ENCODE assay signal across 1 cellular context in genomic region chr3:159978353-159978752, GRCh38.
A peak's percentile ranks its signal among the peaks of the same experiment; 100 is the strongest.
TF ChIP-seq lines count a peak whose summit lies in the region.

No MANE protein-coding gene starts in this region.

TF ChIP-seq in HepG2, 621 proteins besides CTCF, POLR2A, EP300 and RAD21 (continued from another document and continues in another):
- TF ChIP-seq ZGPAT (CRISPR knock-in tag; IDR thresholded peaks at IDR 0.05) (no peak), FOXP4 (CRISPR knock-in tag; IDR thresholded peaks at IDR 0.05) (peak; percentile 80), HOXA3 (CRISPR knock-in tag; IDR thresholded peaks at IDR 0.05) (peak; percentile 31; the same call in 1 of the 2 replicates), RFX5 (IDR thresholded peaks at IDR 0.05; ENCODE audit: low read depth, low read length) (no peak), ZNF30 (CRISPR knock-in tag; IDR thresholded peaks at IDR 0.05) (no peak), ZNF260 (CRISPR knock-in tag; IDR thresholded peaks at IDR 0.05; ENCODE audit: borderline replicate concordance, low read depth) (no peak), FOXJ3 (CRISPR knock-in tag; IDR thresholded peaks at IDR 0.05; ENCODE audit: borderline replicate concordance) (peak; percentile 76; the same call in 1 of the 2 replicates), ATF7-NPFF (CRISPR knock-in tag; IDR thresholded peaks at IDR 0.05; ENCODE audit: low read depth) (no peak), ZSCAN12 (CRISPR knock-in tag; IDR thresholded peaks at IDR 0.05) (no peak), ATF4 (CRISPR knock-in tag; IDR thresholded peaks at IDR 0.05) (0 out of 4 replicates have a peak, but pooled peaks of 1 of the 2 experiments have one; percentile 17), ZNF33B (CRISPR knock-in tag; IDR thresholded peaks at IDR 0.05) (no peak), SOX6 (IDR thresholded peaks at IDR 0.05) (no peak), SOX6 (CRISPR knock-in tag; IDR thresholded peaks at IDR 0.05) (peak; percentile 40; the same call in 1 of the 2 replicates), ZNF672 (CRISPR knock-in tag; IDR thresholded peaks at IDR 0.05) (no peak), HNF4G (IDR thresholded peaks at IDR 0.05; ENCODE audit: borderline replicate concordance, low read depth, low read length) (peak; percentile 81), HNF4G (CRISPR knock-in tag; IDR thresholded peaks at IDR 0.05; ENCODE audit: borderline replicate concordance, low read depth) (0 out of 2 replicates have a peak, but pooled peaks have one; percentile 18), ZNF703 (CRISPR knock-in tag; IDR thresholded peaks at IDR 0.05; ENCODE audit: borderline replicate concordance) (no peak), MED1 (CRISPR knock-in tag; IDR thresholded peaks at IDR 0.05) (peak; percentile 49; the same call in 1 of the 2 replicates), CENPBD1 (CRISPR knock-in tag; IDR thresholded peaks at IDR 0.05; ENCODE audit: borderline replicate concordance, low read depth) (no peak), PAXIP1 (CRISPR knock-in tag; conservative IDR thresholded peaks at IDR 0.05) (peak; percentile 91), MAFF (IDR thresholded peaks at IDR 0.05; ENCODE audit: low read depth, low read length) (no peak), ZFP62 (CRISPR knock-in tag; IDR thresholded peaks at IDR 0.05) (no peak), ZNF777 (CRISPR knock-in tag; IDR thresholded peaks at IDR 0.05) (no peak)
- TF ChIP-seq, protein P1, sequence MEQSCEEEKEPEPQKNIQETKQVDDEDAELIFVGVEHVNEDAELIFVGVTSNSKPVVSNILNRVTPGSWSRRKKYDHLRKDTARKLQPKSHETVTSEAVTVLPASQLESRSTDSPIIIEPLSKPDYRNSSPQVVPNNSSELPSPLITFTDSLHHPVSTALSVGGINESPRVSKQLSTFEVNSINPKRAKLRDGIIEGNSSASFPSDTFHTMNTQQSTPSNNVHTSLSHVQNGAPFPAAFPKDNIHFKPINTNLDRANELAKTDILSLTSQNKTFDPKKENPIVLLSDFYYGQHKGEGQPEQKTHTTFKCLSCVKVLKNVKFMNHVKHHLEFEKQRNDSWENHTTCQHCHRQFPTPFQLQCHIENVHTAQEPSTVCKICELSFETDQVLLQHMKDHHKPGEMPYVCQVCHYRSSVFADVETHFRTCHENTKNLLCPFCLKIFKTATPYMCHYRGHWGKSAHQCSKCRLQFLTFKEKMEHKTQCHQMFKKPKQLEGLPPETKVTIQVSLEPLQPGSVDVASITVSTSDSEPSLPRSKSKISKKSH (CRISPR knock-in tag; IDR thresholded peaks at IDR 0.05; ENCODE audit: borderline replicate concordance), result no peak
- TF ChIP-seq, protein P2, sequence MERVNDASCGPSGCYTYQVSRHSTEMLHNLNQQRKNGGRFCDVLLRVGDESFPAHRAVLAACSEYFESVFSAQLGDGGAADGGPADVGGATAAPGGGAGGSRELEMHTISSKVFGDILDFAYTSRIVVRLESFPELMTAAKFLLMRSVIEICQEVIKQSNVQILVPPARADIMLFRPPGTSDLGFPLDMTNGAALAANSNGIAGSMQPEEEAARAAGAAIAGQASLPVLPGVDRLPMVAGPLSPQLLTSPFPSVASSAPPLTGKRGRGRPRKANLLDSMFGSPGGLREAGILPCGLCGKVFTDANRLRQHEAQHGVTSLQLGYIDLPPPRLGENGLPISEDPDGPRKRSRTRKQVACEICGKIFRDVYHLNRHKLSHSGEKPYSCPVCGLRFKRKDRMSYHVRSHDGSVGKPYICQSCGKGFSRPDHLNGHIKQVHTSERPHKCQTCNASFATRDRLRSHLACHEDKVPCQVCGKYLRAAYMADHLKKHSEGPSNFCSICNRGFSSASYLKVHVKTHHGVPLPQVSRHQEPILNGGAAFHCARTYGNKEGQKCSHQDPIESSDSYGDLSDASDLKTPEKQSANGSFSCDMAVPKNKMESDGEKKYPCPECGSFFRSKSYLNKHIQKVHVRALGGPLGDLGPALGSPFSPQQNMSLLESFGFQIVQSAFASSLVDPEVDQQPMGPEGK (CRISPR knock-in tag; IDR thresholded peaks at IDR 0.05), result no peak
- TF ChIP-seq, protein P3, sequence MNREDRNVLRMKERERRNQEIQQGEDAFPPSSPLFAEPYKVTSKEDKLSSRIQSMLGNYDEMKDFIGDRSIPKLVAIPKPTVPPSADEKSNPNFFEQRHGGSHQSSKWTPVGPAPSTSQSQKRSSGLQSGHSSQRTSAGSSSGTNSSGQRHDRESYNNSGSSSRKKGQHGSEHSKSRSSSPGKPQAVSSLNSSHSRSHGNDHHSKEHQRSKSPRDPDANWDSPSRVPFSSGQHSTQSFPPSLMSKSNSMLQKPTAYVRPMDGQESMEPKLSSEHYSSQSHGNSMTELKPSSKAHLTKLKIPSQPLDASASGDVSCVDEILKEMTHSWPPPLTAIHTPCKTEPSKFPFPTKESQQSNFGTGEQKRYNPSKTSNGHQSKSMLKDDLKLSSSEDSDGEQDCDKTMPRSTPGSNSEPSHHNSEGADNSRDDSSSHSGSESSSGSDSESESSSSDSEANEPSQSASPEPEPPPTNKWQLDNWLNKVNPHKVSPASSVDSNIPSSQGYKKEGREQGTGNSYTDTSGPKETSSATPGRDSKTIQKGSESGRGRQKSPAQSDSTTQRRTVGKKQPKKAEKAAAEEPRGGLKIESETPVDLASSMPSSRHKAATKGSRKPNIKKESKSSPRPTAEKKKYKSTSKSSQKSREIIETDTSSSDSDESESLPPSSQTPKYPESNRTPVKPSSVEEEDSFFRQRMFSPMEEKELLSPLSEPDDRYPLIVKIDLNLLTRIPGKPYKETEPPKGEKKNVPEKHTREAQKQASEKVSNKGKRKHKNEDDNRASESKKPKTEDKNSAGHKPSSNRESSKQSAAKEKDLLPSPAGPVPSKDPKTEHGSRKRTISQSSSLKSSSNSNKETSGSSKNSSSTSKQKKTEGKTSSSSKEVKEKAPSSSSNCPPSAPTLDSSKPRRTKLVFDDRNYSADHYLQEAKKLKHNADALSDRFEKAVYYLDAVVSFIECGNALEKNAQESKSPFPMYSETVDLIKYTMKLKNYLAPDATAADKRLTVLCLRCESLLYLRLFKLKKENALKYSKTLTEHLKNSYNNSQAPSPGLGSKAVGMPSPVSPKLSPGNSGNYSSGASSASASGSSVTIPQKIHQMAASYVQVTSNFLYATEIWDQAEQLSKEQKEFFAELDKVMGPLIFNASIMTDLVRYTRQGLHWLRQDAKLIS (CRISPR knock-in tag; IDR thresholded peaks at IDR 0.05), result no peak
- TF ChIP-seq, protein P4, sequence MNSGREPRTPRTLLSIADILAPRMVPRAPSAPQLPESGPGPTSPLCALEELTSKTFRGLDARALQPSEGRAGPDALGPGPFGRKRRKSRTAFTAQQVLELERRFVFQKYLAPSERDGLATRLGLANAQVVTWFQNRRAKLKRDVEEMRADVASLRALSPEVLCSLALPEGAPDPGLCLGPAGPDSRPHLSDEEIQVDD (CRISPR knock-in tag; IDR thresholded peaks at IDR 0.05; ENCODE audit: borderline replicate concordance), result no peak
- TF ChIP-seq, protein P5, sequence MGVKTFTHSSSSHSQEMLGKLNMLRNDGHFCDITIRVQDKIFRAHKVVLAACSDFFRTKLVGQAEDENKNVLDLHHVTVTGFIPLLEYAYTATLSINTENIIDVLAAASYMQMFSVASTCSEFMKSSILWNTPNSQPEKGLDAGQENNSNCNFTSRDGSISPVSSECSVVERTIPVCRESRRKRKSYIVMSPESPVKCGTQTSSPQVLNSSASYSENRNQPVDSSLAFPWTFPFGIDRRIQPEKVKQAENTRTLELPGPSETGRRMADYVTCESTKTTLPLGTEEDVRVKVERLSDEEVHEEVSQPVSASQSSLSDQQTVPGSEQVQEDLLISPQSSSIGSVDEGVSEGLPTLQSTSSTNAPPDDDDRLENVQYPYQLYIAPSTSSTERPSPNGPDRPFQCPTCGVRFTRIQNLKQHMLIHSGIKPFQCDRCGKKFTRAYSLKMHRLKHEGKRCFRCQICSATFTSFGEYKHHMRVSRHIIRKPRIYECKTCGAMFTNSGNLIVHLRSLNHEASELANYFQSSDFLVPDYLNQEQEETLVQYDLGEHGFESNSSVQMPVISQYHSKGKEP (CRISPR knock-in tag; IDR thresholded peaks at IDR 0.05), result no peak
- TF ChIP-seq, protein P6, sequence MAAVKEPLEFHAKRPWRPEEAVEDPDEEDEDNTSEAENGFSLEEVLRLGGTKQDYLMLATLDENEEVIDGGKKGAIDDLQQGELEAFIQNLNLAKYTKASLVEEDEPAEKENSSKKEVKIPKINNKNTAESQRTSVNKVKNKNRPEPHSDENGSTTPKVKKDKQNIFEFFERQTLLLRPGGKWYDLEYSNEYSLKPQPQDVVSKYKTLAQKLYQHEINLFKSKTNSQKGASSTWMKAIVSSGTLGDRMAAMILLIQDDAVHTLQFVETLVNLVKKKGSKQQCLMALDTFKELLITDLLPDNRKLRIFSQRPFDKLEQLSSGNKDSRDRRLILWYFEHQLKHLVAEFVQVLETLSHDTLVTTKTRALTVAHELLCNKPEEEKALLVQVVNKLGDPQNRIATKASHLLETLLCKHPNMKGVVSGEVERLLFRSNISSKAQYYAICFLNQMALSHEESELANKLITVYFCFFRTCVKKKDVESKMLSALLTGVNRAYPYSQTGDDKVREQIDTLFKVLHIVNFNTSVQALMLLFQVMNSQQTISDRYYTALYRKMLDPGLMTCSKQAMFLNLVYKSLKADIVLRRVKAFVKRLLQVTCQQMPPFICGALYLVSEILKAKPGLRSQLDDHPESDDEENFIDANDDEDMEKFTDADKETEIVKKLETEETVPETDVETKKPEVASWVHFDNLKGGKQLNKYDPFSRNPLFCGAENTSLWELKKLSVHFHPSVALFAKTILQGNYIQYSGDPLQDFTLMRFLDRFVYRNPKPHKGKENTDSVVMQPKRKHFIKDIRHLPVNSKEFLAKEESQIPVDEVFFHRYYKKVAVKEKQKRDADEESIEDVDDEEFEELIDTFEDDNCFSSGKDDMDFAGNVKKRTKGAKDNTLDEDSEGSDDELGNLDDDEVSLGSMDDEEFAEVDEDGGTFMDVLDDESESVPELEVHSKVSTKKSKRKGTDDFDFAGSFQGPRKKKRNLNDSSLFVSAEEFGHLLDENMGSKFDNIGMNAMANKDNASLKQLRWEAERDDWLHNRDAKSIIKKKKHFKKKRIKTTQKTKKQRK (IDR thresholded peaks at IDR 0.05; ENCODE audit: low read length), result no peak
- TF ChIP-seq, protein P7, sequence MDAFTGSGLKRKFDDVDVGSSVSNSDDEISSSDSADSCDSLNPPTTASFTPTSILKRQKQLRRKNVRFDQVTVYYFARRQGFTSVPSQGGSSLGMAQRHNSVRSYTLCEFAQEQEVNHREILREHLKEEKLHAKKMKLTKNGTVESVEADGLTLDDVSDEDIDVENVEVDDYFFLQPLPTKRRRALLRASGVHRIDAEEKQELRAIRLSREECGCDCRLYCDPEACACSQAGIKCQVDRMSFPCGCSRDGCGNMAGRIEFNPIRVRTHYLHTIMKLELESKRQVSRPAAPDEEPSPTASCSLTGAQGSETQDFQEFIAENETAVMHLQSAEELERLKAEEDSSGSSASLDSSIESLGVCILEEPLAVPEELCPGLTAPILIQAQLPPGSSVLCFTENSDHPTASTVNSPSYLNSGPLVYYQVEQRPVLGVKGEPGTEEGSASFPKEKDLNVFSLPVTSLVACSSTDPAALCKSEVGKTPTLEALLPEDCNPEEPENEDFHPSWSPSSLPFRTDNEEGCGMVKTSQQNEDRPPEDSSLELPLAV (CRISPR knock-in tag; conservative IDR thresholded peaks at IDR 0.05; ENCODE audit: low read depth), result no peak
